Comparison of ENCODE assay signal across 1 cellular context in the genomic region with DNA sequence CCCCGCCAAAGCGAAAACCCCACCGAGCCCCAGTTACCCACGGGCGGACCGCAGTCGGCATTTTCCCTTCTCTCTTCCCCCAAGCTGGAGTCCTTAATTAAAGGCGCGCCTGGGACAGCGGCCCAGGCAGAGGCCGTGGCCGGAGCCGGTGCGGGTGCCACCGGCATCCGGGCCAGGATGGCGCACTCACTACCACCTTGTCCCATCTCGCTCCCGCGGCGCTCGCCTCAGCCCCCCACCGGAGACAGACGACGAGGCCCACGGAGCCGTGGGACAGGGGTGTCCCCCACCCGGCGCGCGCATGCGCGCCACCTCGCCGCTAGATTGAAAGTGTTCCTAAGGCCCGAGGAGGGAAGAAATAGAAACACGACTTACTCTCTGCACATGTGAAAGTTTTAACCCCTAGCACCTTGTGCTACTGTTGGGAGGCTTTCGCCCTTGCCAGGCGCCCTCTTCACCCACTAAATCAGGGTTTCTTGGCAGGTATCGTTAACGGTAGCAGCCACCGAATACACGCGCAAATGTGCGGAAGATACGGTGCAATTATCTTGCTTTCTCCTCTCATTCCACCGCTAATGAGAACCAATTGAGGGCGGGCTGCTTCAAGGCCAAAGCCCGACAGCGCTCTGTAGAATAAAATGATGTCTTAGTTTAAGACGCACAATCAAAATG.
TF ChIP-seq lines count a peak whose summit lies in the region.

No MANE protein-coding gene starts in this region.

TF ChIP-seq in HepG2, 621 proteins besides CTCF, POLR2A, EP300 and RAD21 (continued from another document):
- TF ChIP-seq, protein P1, sequence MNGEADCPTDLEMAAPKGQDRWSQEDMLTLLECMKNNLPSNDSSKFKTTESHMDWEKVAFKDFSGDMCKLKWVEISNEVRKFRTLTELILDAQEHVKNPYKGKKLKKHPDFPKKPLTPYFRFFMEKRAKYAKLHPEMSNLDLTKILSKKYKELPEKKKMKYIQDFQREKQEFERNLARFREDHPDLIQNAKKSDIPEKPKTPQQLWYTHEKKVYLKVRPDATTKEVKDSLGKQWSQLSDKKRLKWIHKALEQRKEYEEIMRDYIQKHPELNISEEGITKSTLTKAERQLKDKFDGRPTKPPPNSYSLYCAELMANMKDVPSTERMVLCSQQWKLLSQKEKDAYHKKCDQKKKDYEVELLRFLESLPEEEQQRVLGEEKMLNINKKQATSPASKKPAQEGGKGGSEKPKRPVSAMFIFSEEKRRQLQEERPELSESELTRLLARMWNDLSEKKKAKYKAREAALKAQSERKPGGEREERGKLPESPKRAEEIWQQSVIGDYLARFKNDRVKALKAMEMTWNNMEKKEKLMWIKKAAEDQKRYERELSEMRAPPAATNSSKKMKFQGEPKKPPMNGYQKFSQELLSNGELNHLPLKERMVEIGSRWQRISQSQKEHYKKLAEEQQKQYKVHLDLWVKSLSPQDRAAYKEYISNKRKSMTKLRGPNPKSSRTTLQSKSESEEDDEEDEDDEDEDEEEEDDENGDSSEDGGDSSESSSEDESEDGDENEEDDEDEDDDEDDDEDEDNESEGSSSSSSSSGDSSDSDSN (CRISPR knock-in tag; IDR thresholded peaks at IDR 0.05), result peak; percentile 23; the same call in 1 of the 2 replicates
